In genomic region chr3:179651687-179652466, GRCh38 we compare ENCODE assay signal across 9 cellular contexts. TPM values are rescaled to one million over a fixed set of nuclear protein-coding genes. Genes with fewer than 3 reads are reported as not detected.
DNase-seq lines count a peak whose midpoint lies in the region; FAIRE-seq and TF ChIP-seq lines count a peak whose summit lies in the region.
"Had no signal": no experiment of that assay in that cellular context is flagged by ENCODE, and none has a peak within 500 bp of the region (broad histone marks: within the 10 kb centered on the region; RNA-seq: fewer than 3 reads in every experiment).

No MANE protein-coding gene starts in this region.

- H2BK15ac ChIP-seq in H1 (ENCODE audit: low read length): no peak overlapping the region

- in situ Hi-C loops in G401 (cut with HindIII; ENCODE audit: low sequenced_read_pairs): no loop called here

- BruUV-seq in Calu3 (replicated peaks; lab: Mats Ljungman, UMichigan): TSS peak; percentile 61

- H3K79me1 ChIP-seq in H1 (ENCODE audit: low read depth, low read length): peaks cover 6% of the 10 kb centered on the region

- no peak overlapping the region for H3K23ac ChIP-seq in H1 (ENCODE audit: insufficient read length)

- H3K4ac ChIP-seq in H1 (replicated peaks; ENCODE audit: insufficient read length, low read depth, low read length): no peak overlapping the region

- peaks cover 5% of the 10 kb centered on the region; the same call in 1 of the 2 replicates for H3K23me2 ChIP-seq in H1 (ENCODE audit: low read depth, low read length)

- H2BK12ac ChIP-seq in H1 (ENCODE audit: low read depth, low read length): no peak overlapping the region

- intact Hi-C loops in Calu3 (cut with micrococcal nuclease; ENCODE audit: unreplicated experiment) (loop anchor here (5.0 kb wide), 1 partner anchor 945 kb away; no protein-coding TSS in a partner anchor), ovary (cut with DNase I) (no loop called here)

- H3K4me3 Mint-ChIP-seq in Calu3 (ENCODE audit: low read depth, unreplicated experiment): peak overlapping the region; percentile 84

- peak overlapping the region; percentile 37 for H3K27ac Mint-ChIP-seq in Calu3 (ENCODE audit: unreplicated experiment)

- no peak overlapping the region for H3K56ac ChIP-seq in H1 (replicated peaks; ENCODE audit: insufficient read length, low read depth, low read length)

- H2BK120ac ChIP-seq in H1 (replicated peaks; ENCODE audit: low read depth, low read length): no peak overlapping the region

- no peak overlapping the region for H3K18ac ChIP-seq in H1 (ENCODE audit: extremely low read depth, low read length)

- no peak overlapping the region for H4K8ac ChIP-seq in H1 (ENCODE audit: extremely low read depth, insufficient read depth, low read length)

- H3K27me3 Mint-ChIP-seq in Calu3 (ENCODE audit: unreplicated experiment): no peaks in the 10 kb centered on the region

- TF ChIP-seq EP300 in H1 (IDR thresholded peaks at IDR 0.05; ENCODE audit: borderline replicate concordance in 1 of 2, low read depth in 2 of 2, low read length in 2 of 2) (no peak), ovary (IDR thresholded peaks at IDR 0.05) (no peak)

- H3K14ac ChIP-seq in H1 (ENCODE audit: insufficient read length): no peak overlapping the region

- H3K36me3 Mint-ChIP-seq in Calu3 (ENCODE audit: insufficient read depth, unreplicated experiment): peaks cover 32% of the 10 kb centered on the region

- DNase-seq in Calu3 (no peak), NOMO-1 treated with DMSO at 0.1 percent for 48 hours (lab: John Stamatoyannopoulos, UW; ENCODE audit: unreplicated experiment) (peak; percentile 16), H1 (ENCODE audit: low read depth in 1 of 2, low spot score in 2 of 2) (no peak), ovary (no peak), G401 (ENCODE audit: low spot score) (no peak), LoVo (ENCODE audit: low spot score) (no peak), OCI-M1 (lab: John Stamatoyannopoulos, UW) (no peak), COLO829 (ENCODE audit: low spot score) (no peak)

- no peak overlapping the region for H2BK20ac ChIP-seq in H1 (ENCODE audit: low read length)

- WGBS in H1 (ENCODE audit: extremely low coverage in 1 of 2, insufficient coverage in 1 of 2, insufficient read length in 1 of 2, insufficient replicate concordance in 2 of 2, low coverage in 1 of 2, low lambda C conversion rate in 2 of 2, missing lambda C conversion rate in 1 of 2), 2 experiments: 58% methylated on average over 11 of the region's 11 CpGs; no CpG with 5 or more reads in 1 of the 2 experiments
- 48 to 51% (median 51%) methylated on average over 11 of the region's 11 CpGs for WGBS in ovary, 3 donors

- CTCF ChIA-PET in Calu3 (lab: Charles Lee): interaction anchor here (0.5 to 2.0 kb wide), 4 partner anchors 8 to 88 kb away, joined by 3 to 10 read pairs (median 5); partner anchors contain the start of genes MRPL47 and NDUFB5
- CTCF ChIA-PET in H1 (lab: Charles Lee; ENCODE audit: partially characterized antibody): interaction anchor here (0.6 to 0.7 kb wide), 2 partner anchors 58 to 116 kb away, joined by 3 read pairs; no protein-coding TSS in a partner anchor

- H3K27me3 ChIP-seq in H1 (replicated peaks in 1 of 4; ENCODE audit: control insufficient read depth in 3 of 4, extremely low read depth in 1 of 4, insufficient read depth in 3 of 4, low read length in 3 of 4) (no peaks in the 10 kb centered on the region), ovary (no peaks in the 10 kb centered on the region)

- peaks cover 3 to 8% (median 4%) of the 10 kb centered on the region in 4 experiments; a peak in 6 of 7 replicates for H3K4me1 ChIP-seq in H1 (replicated peaks in 1 of 4; ENCODE audit: control insufficient read depth in 3 of 4, insufficient read depth in 4 of 4, low read length in 3 of 4)
- H3K4me1 ChIP-seq in ovary (ENCODE audit: insufficient read depth): peaks cover 6% of the 10 kb centered on the region

- no peak overlapping the region for H4K91ac ChIP-seq in H1 (replicated peaks; ENCODE audit: insufficient read length, low read length)

- no peaks in the 10 kb centered on the region for H3K9me3 ChIP-seq in H1 (ENCODE audit: insufficient read depth in 2 of 2, low read depth in 1 of 2, low read length in 1 of 2)
- H3K9me3 ChIP-seq in ovary: no peaks in the 10 kb centered on the region

- H4K20me1 ChIP-seq in H1 (replicated peaks in 1 of 2; ENCODE audit: control insufficient read depth in 1 of 2, insufficient read depth in 2 of 2, low read length in 2 of 2): peaks cover 0 to 5% of the 10 kb centered on the region in 2 experiments

- H3K27ac ChIP-seq in H1 (ENCODE audit: low read depth, low read length): no peak overlapping the region
- peak overlapping the region; percentile 96 to 98 for H3K27ac ChIP-seq in ovary

- H3K4me3 ChIP-seq in H1 (ENCODE audit: extremely low read depth in 1 of 4, insufficient read depth in 2 of 4, low read depth in 3 of 4, low read length in 4 of 4) (peak overlapping the region; percentile 62 to 77 (median 74)), ovary (peak overlapping the region; percentile 87)

- no peaks in the 10 kb centered on the region for H3K36me3 ChIP-seq in H1 (ENCODE audit: control insufficient read depth in 2 of 4, insufficient read depth in 4 of 4, low read length in 3 of 4)
- no peaks in the 10 kb centered on the region for H3K36me3 ChIP-seq in ovary

- 0 out of 2 replicates have a peak overlapping the region, but pooled peaks have one; percentile 80 for H2AFZ ChIP-seq in H1 (ENCODE audit: low read length)

- H4K5ac ChIP-seq in H1 (ENCODE audit: insufficient read length, low read depth, low read length): no peak overlapping the region

- no peak overlapping the region for H2BK5ac ChIP-seq in H1 (ENCODE audit: low read depth, low read length)

- peaks cover 35% of the 10 kb centered on the region for H3K4me1 Mint-ChIP-seq in Calu3 (ENCODE audit: low read depth, unreplicated experiment)

- H3K9me3 Mint-ChIP-seq in Calu3 (ENCODE audit: low read depth, unreplicated experiment): no peaks in the 10 kb centered on the region

- POLR2A ChIA-PET in H1 (lab: Charles Lee; ENCODE audit: partially characterized antibody): interaction anchor here (1.0 to 2.7 kb wide), 9 partner anchors 8 to 75 kb away, joined by 3 to 11 read pairs (median 4); partner anchors contain the start of genes MRPL47 and NDUFB5

- TF ChIP-seq CTCF in Calu3 (IDR thresholded peaks at IDR 0.05; ENCODE audit: unreplicated experiment) (no peak), H1 (IDR thresholded peaks at IDR 0.05; ENCODE audit: control extremely low read depth in 1 of 3, insufficient read depth in 1 of 3, low read depth in 1 of 3, low read length in 3 of 3) (no peak), ovary (IDR thresholded peaks at IDR 0.05) (no peak)

- peak overlapping the region in 2 of 4 experiments; percentile 62 to 97; a peak in 3 of 7 replicates for H3K9ac ChIP-seq in H1 (replicated peaks in 1 of 4; ENCODE audit: extremely low read depth in 1 of 4, low read depth in 3 of 4, low read length in 3 of 4)

- peaks cover 5 to 29% of the 10 kb centered on the region in 2 experiments; a peak in 3 of 4 replicates for H3K79me2 ChIP-seq in H1 (ENCODE audit: control insufficient read depth in 1 of 2, insufficient read depth in 2 of 2, low read length in 2 of 2)

- TF ChIP-seq RAD21 in H1 (IDR thresholded peaks at IDR 0.05 in 1 of 2, conservative IDR thresholded peaks at IDR 0.05 in 1 of 2; ENCODE audit: low read depth in 2 of 2, low read length in 2 of 2): no peak

- peak overlapping the region; percentile 70 to 95 for H3K4me2 ChIP-seq in H1 (ENCODE audit: insufficient read depth in 1 of 2, low read depth in 2 of 2, low read length in 2 of 2)

- H2AK5ac ChIP-seq in H1 (ENCODE audit: low read depth, low read length): no peak overlapping the region

- TF ChIP-seq POLR2A in H1 (IDR thresholded peaks at IDR 0.05; ENCODE audit: control extremely low read depth in 1 of 2, low read depth in 2 of 2, low read length in 2 of 2) (no peak), ovary (IDR thresholded peaks at IDR 0.05) (no peak)

- FAIRE-seq in H1 (lab: Jason Lieb, UNC): no peak
- FAIRE-seq: islet of Langerhans had no signal

RNA-seq across cellular contexts. Expression of gene USP13, which starts 1.0 kb away (rescaled TPM):
- total RNA-seq in Calu3 (2022): 25.5 and 29.8 TPM in 2 replicates
- total RNA-seq in H1 (2021; fragmentation: NEBNext Ultra II Directional; extraction: Animal tissue kit (Norgen Biotek cat#: 25700)): 25.9 and 28.0 TPM in 2 replicates
- polyA plus RNA-seq in H1 (2011; rRNA removed): 5.5 and 7.9 TPM in 2 replicates
- 9.2 TPM for polyA plus RNA-seq in H1 (2011; cell fraction: cytosol; rRNA removed)
- 7.5 TPM for polyA plus RNA-seq in H1 (2011; cell fraction: nucleus; rRNA removed)
- polyA plus RNA-seq in H1 (2012, experiment 1 of 2): 12.7 to 16.1 TPM (median 14.5 TPM) in 4 replicates
- 2.4 TPM for polyA plus RNA-seq in H1 (2012, experiment 2 of 2)
- polyA plus RNA-seq in H1 (2013, experiment 1 of 2): 9.8 TPM
- 9.3 TPM for polyA plus RNA-seq in H1 (2013, experiment 2 of 2)
- 25.9 and 36.3 TPM in 2 replicates for polyA minus RNA-seq in H1 (2011; rRNA and poly(A)+ RNA removed)
- 19.2 TPM for polyA minus RNA-seq in H1 (2011; cell fraction: cytosol; rRNA and poly(A)+ RNA removed)
- polyA minus RNA-seq in H1 (2011; cell fraction: nucleus; rRNA and poly(A)+ RNA removed): 35.9 TPM
- 10 to 100 TPM; 13.1 to 26.3 (median 19.9) TPM for total RNA-seq in ovary
- 10 to 100 TPM in 1 of 2 donors, 1 to 10 TPM in 1; 7.0 to 17.5 TPM for polyA plus RNA-seq in ovary
- total RNA-seq in G401 (2014; rRNA removed; shearing (Covaris generic)): 13.3 and 14.0 TPM in 2 replicates

RNA-seq across cellular contexts. Expression of gene NDUFB5, which starts 47.3 kb away (rescaled TPM):
- total RNA-seq in Calu3 (2022): 135 and 146 TPM in 2 replicates
- total RNA-seq in H1 (2021; fragmentation: NEBNext Ultra II Directional; extraction: Animal tissue kit (Norgen Biotek cat#: 25700)): 74.1 and 85.8 TPM in 2 replicates
- 16.4 and 46.1 TPM in 2 replicates for polyA plus RNA-seq in H1 (2011; rRNA removed)
- 36.7 TPM for polyA plus RNA-seq in H1 (2011; cell fraction: cytosol; rRNA removed)
- polyA plus RNA-seq in H1 (2011; cell fraction: nucleus; rRNA removed): 6.3 TPM
- polyA plus RNA-seq in H1 (2012, experiment 1 of 2): 28.0 to 59.9 TPM (median 44.3 TPM) in 4 replicates
- polyA plus RNA-seq in H1 (2012, experiment 2 of 2): 21.5 TPM
- 84.1 TPM for polyA plus RNA-seq in H1 (2013, experiment 1 of 2)
- 84.7 TPM for polyA plus RNA-seq in H1 (2013, experiment 2 of 2)
- 5.3 and 5.4 TPM in 2 replicates for polyA minus RNA-seq in H1 (2011; rRNA and poly(A)+ RNA removed)
- polyA minus RNA-seq in H1 (2011; cell fraction: cytosol; rRNA and poly(A)+ RNA removed): 14.7 TPM
- polyA minus RNA-seq in H1 (2011; cell fraction: nucleus; rRNA and poly(A)+ RNA removed): 7.5 TPM
- 100 to 1,000 TPM in 1 of 7 donors, 10 to 100 TPM in 6; 66.6 to 102 (median 71.8) TPM for total RNA-seq in ovary
- 100 to 1,000 TPM in 1 of 2 donors, 10 to 100 TPM in 1; 66.7 to 185 TPM for polyA plus RNA-seq in ovary
- total RNA-seq in G401 (2014; rRNA removed; shearing (Covaris generic)): 241 and 256 TPM in 2 replicates

RNA-seq across cellular contexts. Expression of gene MRPL47, which starts 47.4 kb away (rescaled TPM):
- total RNA-seq in Calu3 (2022) (76.2 and 88.0 TPM in 2 replicates), ovary (10 to 100 TPM; 13.1 to 27.4 (median 21.8) TPM)
- total RNA-seq in H1 (2021; fragmentation: NEBNext Ultra II Directional; extraction: Animal tissue kit (Norgen Biotek cat#: 25700)): 76.6 and 81.4 TPM in 2 replicates
- polyA plus RNA-seq in H1 (2011; rRNA removed) (12.2 and 26.1 TPM in 2 replicates), ovary (10 to 100 TPM; 19.9 to 30.6 TPM)
- polyA plus RNA-seq in H1 (2011; cell fraction: cytosol; rRNA removed): 43.0 TPM
- 8.4 TPM for polyA plus RNA-seq in H1 (2011; cell fraction: nucleus; rRNA removed)
- polyA plus RNA-seq in H1 (2012, experiment 1 of 2): 48.2 to 95.1 TPM (median 61.8 TPM) in 4 replicates
- polyA plus RNA-seq in H1 (2012, experiment 2 of 2): 17.6 TPM
- 111 TPM for polyA plus RNA-seq in H1 (2013, experiment 1 of 2)
- 114 TPM for polyA plus RNA-seq in H1 (2013, experiment 2 of 2)
- 10.4 and 13.5 TPM in 2 replicates for polyA minus RNA-seq in H1 (2011; rRNA and poly(A)+ RNA removed)
- polyA minus RNA-seq in H1 (2011; cell fraction: cytosol; rRNA and poly(A)+ RNA removed): 10.6 TPM
- polyA minus RNA-seq in H1 (2011; cell fraction: nucleus; rRNA and poly(A)+ RNA removed): 16.0 TPM
- total RNA-seq in G401 (2014; rRNA removed; shearing (Covaris generic)): 70.3 and 115 TPM in 2 replicates
